ENCODE assay signal across 8 cellular contexts in genomic region chr9:97411789-97412627, GRCh38. TPM values are rescaled to one million over a fixed set of nuclear protein-coding genes. Genes with fewer than 3 reads are reported as not detected.
DNase-seq lines count a peak whose midpoint lies in the region; ATAC-seq and TF ChIP-seq lines count a peak whose summit lies in the region.

Gene TDRD7, plus strand, starts transcription at chr9:97412096. Its CDS starts 16,370 bp downstream, at chr9:97428466.

- TF ChIP-seq RAD21 in Ishikawa (IDR thresholded peaks at IDR 0.05; ENCODE audit: low read depth) = peak; percentile 59; the same call in 1 of the 2 replicates

- H3K27me3 ChIP-seq in RWPE2 (ENCODE audit: insufficient read depth, poor library complexity, severe bottlenecking) (no peaks in the 10 kb centered on the region), foreskin keratinocyte (peaks cover 20% of the 10 kb centered on the region), neuron (ENCODE audit: insufficient read depth, low read length) (peaks cover 37% of the 10 kb centered on the region)

- ATAC-seq in GM21528 (IDR thresholded peaks at IDR 0.05; ENCODE audit: low FRiP score, unreplicated experiment) (peak; percentile 81), RWPE2 (ENCODE audit: low read depth) (peak; percentile 75), foreskin keratinocyte (peak; percentile 85)

- H3K4me1 ChIP-seq in RWPE2 (ENCODE audit: insufficient read depth, poor library complexity, severe bottlenecking) = no peaks in the 10 kb centered on the region
- no peaks in the 10 kb centered on the region for H3K4me1 ChIP-seq in foreskin keratinocyte
- no peaks in the 10 kb centered on the region for H3K4me1 ChIP-seq in neuron (ENCODE audit: insufficient read depth, low read length)

- peaks cover 2% of the 10 kb centered on the region for H3K9me3 ChIP-seq in RWPE2 (ENCODE audit: severe bottlenecking)
- H3K9me3 ChIP-seq in neuron (ENCODE audit: low read length) = no peaks in the 10 kb centered on the region

- no peak for TF ChIP-seq EP300 in Ishikawa (IDR thresholded peaks at IDR 0.05; ENCODE audit: borderline replicate concordance)

- TF ChIP-seq CTCF in RWPE2 (IDR thresholded peaks at IDR 0.05; ENCODE audit: poor library complexity, severe bottlenecking) (peak; percentile 98), foreskin keratinocyte (conservative IDR thresholded peaks at IDR 0.05) (peak; percentile 99)

- peak; percentile 94 for DNase-seq in Daoy (ENCODE audit: low read depth)
- DNase-seq in RWPE2 (ENCODE audit: low spot score) = peak; percentile 62
- peak; percentile 89 for DNase-seq in activated gamma-delta T cell (lab: John Stamatoyannopoulos, UW)
- DNase-seq in foreskin keratinocyte = peak in 1 of 2 donors; percentile 25
- peak; percentile 61 for DNase-seq in stromal cell of bone marrow (ENCODE audit: low read depth)

- peak within 1 kb of the TSS; percentile 70 for H2AFZ ChIP-seq in neuron (ENCODE audit: low read depth, low read length)

- H3K4me3 ChIP-seq in RWPE2 (ENCODE audit: severe bottlenecking) (peak within 1 kb of the TSS; percentile 78), neuron (ENCODE audit: low read length) (peak within 1 kb of the TSS; percentile 45)

- H3K36me3 ChIP-seq in RWPE2 (ENCODE audit: low read depth) = no peaks in the 10 kb centered on the region
- H3K36me3 ChIP-seq in neuron (ENCODE audit: insufficient read depth, low read length) = no peaks in the 10 kb centered on the region

- H3K27ac ChIP-seq in RWPE2 (ENCODE audit: poor library complexity, severe bottlenecking) (no peak within 1 kb of the TSS), foreskin keratinocyte (peak within 1 kb of the TSS; percentile 75)

TF ChIP-seq in Ishikawa, 13 proteins besides CTCF, POLR2A, EP300 and RAD21:
- TF ChIP-seq CEBPB (IDR thresholded peaks at IDR 0.05) (no peak; the same call in 1 of the 2 replicates), CREB1 (IDR thresholded peaks at IDR 0.05; ENCODE audit: low read depth) (no peak), USF1 (IDR thresholded peaks at IDR 0.05) (no peak), TCF12 (IDR thresholded peaks at IDR 0.05; ENCODE audit: low read depth) (peak; percentile 73; the same call in 1 of the 2 replicates), TEAD4 (IDR thresholded peaks at IDR 0.05) (peak; percentile 32; the same call in 1 of the 2 replicates), REST (IDR thresholded peaks at IDR 0.05; ENCODE audit: low read depth) (no peak), ZBTB7A (IDR thresholded peaks at IDR 0.05; ENCODE audit: low read depth) (0 out of 2 replicates have a peak, but pooled peaks have one; percentile 9), MAX (IDR thresholded peaks at IDR 0.05) (peak; percentile 38; the same call in 1 of the 2 replicates), EGR1 (IDR thresholded peaks at IDR 0.05) (peak; percentile 83), YY1 (IDR thresholded peaks at IDR 0.05; ENCODE audit: low read depth) (peak; percentile 41; the same call in 1 of the 2 replicates)
TF ChIP-seq in Ishikawa: peak in this region for 6.

RNA-seq across cellular contexts. Expression of gene TDRD7, which starts in this region (rescaled TPM):
- 9.9 and 12.8 TPM in 2 replicates for total RNA-seq in Daoy (2014; rRNA removed; shearing (Covaris generic))
- total RNA-seq in foreskin keratinocyte = 16.7 and 16.9 TPM in 2 replicates
- polyA plus RNA-seq in foreskin keratinocyte = 6.8 and 7.2 TPM in 2 replicates
